Comparison of ENCODE assay signal across 1 cellular context in the genomic region with DNA sequence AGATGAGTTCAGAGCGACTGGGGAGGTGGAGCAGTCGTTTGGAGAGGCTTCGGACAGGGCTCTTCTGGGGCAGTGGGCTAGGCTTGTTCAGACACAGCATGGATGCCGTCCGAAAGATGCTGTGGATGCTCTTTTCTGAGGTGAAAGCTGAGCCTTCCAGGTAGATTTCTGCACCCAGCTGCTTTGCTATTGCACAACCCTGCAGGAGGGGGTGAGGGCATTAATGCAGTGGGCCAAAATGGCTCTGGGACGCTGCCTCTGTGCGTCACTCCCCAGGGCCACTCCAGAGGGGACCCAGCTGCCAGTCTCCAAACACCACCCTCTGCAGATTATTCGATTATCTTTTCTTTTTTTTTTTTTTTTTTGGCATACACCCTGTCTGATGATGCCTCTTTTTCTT.
TF ChIP-seq lines count a peak whose summit lies in the region.

No MANE protein-coding gene starts in this region.

TF ChIP-seq in K562, 482 proteins besides CTCF, POLR2A, EP300 and RAD21:
- 0 out of 2 replicates have a peak, but pooled peaks have one; percentile 22 for TF ChIP-seq CEBPG (CRISPR knock-in tag; IDR thresholded peaks at IDR 0.05)
- no peak for TF ChIP-seq CEBPG (tag; conservative IDR thresholded peaks at IDR 0.05 in 1 of 2, IDR thresholded peaks at IDR 0.05 in 1 of 2)
- TF ChIP-seq, protein P1, sequence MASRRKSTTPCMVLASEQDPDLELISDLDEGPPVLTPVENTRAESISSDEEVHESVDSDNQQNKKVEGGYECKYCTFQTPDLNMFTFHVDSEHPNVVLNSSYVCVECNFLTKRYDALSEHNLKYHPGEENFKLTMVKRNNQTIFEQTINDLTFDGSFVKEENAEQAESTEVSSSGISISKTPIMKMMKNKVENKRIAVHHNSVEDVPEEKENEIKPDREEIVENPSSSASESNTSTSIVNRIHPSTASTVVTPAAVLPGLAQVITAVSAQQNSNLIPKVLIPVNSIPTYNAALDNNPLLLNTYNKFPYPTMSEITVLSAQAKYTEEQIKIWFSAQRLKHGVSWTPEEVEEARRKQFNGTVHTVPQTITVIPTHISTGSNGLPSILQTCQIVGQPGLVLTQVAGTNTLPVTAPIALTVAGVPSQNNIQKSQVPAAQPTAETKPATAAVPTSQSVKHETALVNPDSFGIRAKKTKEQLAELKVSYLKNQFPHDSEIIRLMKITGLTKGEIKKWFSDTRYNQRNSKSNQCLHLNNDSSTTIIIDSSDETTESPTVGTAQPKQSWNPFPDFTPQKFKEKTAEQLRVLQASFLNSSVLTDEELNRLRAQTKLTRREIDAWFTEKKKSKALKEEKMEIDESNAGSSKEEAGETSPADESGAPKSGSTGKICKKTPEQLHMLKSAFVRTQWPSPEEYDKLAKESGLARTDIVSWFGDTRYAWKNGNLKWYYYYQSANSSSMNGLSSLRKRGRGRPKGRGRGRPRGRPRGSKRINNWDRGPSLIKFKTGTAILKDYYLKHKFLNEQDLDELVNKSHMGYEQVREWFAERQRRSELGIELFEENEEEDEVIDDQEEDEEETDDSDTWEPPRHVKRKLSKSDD (conservative IDR thresholded peaks at IDR 0.05; ENCODE audit: low read length) = no peak
- no peak for TF ChIP-seq POLR3G (IDR thresholded peaks at IDR 0.05; ENCODE audit: extremely low read depth, insufficient read length, insufficient replicate concordance)
- TF ChIP-seq, protein P2, sequence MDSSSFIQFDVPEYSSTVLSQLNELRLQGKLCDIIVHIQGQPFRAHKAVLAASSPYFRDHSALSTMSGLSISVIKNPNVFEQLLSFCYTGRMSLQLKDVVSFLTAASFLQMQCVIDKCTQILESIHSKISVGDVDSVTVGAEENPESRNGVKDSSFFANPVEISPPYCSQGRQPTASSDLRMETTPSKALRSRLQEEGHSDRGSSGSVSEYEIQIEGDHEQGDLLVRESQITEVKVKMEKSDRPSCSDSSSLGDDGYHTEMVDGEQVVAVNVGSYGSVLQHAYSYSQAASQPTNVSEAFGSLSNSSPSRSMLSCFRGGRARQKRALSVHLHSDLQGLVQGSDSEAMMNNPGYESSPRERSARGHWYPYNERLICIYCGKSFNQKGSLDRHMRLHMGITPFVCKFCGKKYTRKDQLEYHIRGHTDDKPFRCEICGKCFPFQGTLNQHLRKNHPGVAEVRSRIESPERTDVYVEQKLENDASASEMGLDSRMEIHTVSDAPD (CRISPR knock-in tag; IDR thresholded peaks at IDR 0.05) = no peak
- peak; percentile 74 for TF ChIP-seq CEBPB (tag; IDR thresholded peaks at IDR 0.05)
- no peak for TF ChIP-seq NFXL1 (CRISPR knock-in tag; IDR thresholded peaks at IDR 0.05)
